31 cellular contexts compared by ENCODE assay signal in the genomic region with DNA sequence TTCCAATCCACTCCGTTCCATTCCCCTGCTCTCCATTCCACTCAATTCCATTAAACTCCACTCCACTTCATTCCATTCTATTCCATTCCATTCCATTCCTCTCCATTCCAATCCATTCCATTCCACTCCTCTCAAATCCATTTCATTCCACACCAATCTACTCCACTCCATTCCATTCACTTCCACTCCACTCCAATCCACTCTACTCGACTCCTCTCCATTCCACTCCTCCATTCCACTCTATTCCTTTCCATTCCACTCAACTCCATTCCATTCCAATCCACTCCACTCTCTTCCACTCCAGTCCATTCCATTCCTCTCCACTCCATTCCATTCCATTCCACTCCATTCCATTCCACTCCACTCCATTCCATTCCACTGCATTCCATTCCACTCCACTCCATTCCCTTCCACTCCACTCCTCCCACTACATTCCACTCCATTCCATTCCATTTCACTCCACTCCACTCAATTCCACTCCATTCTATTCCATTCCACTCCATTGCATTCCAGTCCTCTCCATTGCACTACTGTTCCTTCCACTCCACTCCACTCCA. TPM values are rescaled to one million over a fixed set of nuclear protein-coding genes. Genes with fewer than 3 reads are reported as not detected.
"Had no signal": no experiment of that assay in that cellular context is flagged by ENCODE, and none has a peak within 500 bp of the region (broad histone marks: within the 10 kb centered on the region; RNA-seq: fewer than 3 reads in every experiment).

No MANE protein-coding gene starts in this region.

- H3K4me1 ChIP-seq: gastrocnemius medialis, parathyroid adenoma, right atrium auricular region, spleen, testis, tibial artery, vagina had no signal

- H3K9me3 Mint-ChIP-seq: effector memory CD8-positive, alpha-beta T cell; naive B cell; nephron progenitor cell; stimulated activated memory B cell treated with anti-CD40 and anti-IgM and Interleukin-4, amounts not matched to agents 10 μg/mL and 1 μg/mL and 100 μg/mL, for 72 hours had no signal

- ATAC-seq: effector memory CD8-positive, alpha-beta T cell; gastrocnemius medialis; mucosa of descending colon; stimulated activated memory B cell treated with anti-CD40 and anti-IgM and Interleukin-4, amounts not matched to agents 10 μg/mL and 1 μg/mL and 100 μg/mL, for 72 hours; stimulated activated naive CD8-positive, alpha-beta T cell treated with anti-CD3 and anti-CD28 coated beads, Interleukin-15, Interleukin-2, amounts not matched to agents 100 U/mL and 50 U/mL, for 24 hours had no signal

- H3K4me3 ChIP-seq: gastrocnemius medialis, lung, mucosa of descending colon, right atrium auricular region, skin epidermis, spleen, testis, tibial artery, vagina had no signal

- H3K4me1 Mint-ChIP-seq: mesothelial cell of epicardium; naive B cell; nephron progenitor cell; stimulated activated memory B cell treated with anti-CD40 and anti-IgM and Interleukin-4, amounts not matched to agents 10 μg/mL and 1 μg/mL and 100 μg/mL, for 72 hours had no signal

- H3K27me3 ChIP-seq: right atrium auricular region, testis, vagina had no signal

- H3K27ac ChIP-seq: gastrocnemius medialis, parathyroid adenoma, right atrium auricular region, skin epidermis, spleen, testis, tibial artery, vagina had no signal

- H3K79me2 ChIP-seq: parathyroid adenoma had no signal

- H3K36me3 Mint-ChIP-seq: mesothelial cell of epicardium; naive B cell; stimulated activated memory B cell treated with anti-CD40 and anti-IgM and Interleukin-4, amounts not matched to agents 10 μg/mL and 1 μg/mL and 100 μg/mL, for 72 hours had no signal

- H3K9ac ChIP-seq: parathyroid adenoma had no signal

- H3K27ac Mint-ChIP-seq: effector memory CD8-positive, alpha-beta T cell; mesothelial cell of epicardium; naive B cell; nephron progenitor cell; progenitor cell of endocrine pancreas; stimulated activated memory B cell treated with anti-CD40 and anti-IgM and Interleukin-4, amounts not matched to agents 10 μg/mL and 1 μg/mL and 100 μg/mL, for 72 hours had no signal

- H3K36me3 ChIP-seq: gastrocnemius medialis, right atrium auricular region, spleen, tibial artery, vagina had no signal

- FAIRE-seq: keratinocyte had no signal

- H2AFZ ChIP-seq: parathyroid adenoma had no signal

- H3K9me3 ChIP-seq: gastrocnemius medialis, right atrium auricular region, testis, tibial artery, vagina had no signal

- DNase-seq: cerebellar nuclear complex; cortex of kidney; effector memory CD8-positive, alpha-beta T cell; foreskin fibroblast; gastrocnemius medialis; head of caudate nucleus; mesenchymal stem cell; mucosa of descending colon; naive B cell; nephron progenitor cell; occipital lobe; spleen; stimulated activated CD4-positive, alpha-beta T cell treated with anti-CD3 and anti-CD28 coated beads, Interleukin-4, amount 100 ng/mL, for 4 hours; stimulated activated naive CD8-positive, alpha-beta T cell treated with anti-CD3 and anti-CD28 coated beads, Interleukin-15, Interleukin-2, amounts not matched to agents 100 U/mL and 50 U/mL, for 24 hours; substantia nigra; testis; tibial artery had no signal

- H3K4me3 Mint-ChIP-seq: effector memory CD8-positive, alpha-beta T cell; mesothelial cell of epicardium; naive B cell; nephron progenitor cell; stimulated activated memory B cell treated with anti-CD40 and anti-IgM and Interleukin-4, amounts not matched to agents 10 μg/mL and 1 μg/mL and 100 μg/mL, for 72 hours had no signal

RNA-seq across cellular contexts. Expression of gene DEFB125, which starts 22.6 kb away (rescaled TPM):
- total RNA-seq: dermis microvascular lymphatic vessel endothelial cell, gastrocnemius medialis, glomerular endothelial cell, liver, lung, mesothelial cell of epicardium, mucosa of descending colon, occipital lobe, progenitor cell of endocrine pancreas, right atrium auricular region, spleen, ureter, vagina had no signal
- polyA plus RNA-seq: esophagus, keratinocyte, liver, lung, spleen had no signal
